ENCODE assay signal across 11 cellular contexts in the genomic region with DNA sequence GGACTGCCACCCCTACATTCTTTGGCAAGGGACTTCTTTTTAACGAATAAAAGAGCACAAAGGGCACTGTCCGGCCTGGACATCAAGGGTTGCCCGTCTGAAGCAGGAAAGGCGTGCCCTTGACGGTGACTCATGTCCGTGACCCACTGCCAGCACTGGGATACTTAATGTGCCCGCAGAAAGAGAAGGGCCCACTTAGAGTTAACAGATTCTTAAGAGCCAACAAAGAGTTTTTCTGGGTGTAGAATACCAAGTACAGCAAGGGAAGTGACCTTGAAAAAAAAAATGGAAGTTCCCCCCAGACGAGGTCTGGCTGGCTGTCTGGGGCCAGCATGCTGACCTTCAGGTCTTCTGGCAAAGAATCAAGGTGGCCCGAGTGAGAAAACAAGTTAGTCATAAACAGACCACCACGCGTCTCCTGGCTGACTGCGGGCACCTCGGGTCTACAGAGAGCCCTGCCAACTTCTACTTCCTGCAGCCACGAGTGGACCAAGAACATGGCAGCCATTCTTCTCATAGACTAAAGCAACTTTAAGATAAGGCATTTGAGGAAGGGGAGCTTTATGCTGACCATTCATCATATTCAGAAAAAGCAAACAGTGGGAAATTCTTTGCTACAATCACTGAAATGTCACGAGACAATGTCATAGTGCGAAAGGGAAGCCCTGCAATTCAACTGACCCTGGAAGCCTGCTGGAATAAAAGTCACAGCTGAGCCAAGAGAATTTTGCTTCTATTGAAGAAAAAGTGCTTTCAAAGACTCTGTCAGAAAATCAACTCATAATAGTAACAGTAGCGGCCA. TPM values are rescaled to one million over a fixed set of nuclear protein-coding genes. Genes with fewer than 3 reads are reported as not detected.
DNase-seq lines count a peak whose midpoint lies in the region; ATAC-seq and TF ChIP-seq lines count a peak whose summit lies in the region.
"Had no signal": no experiment of that assay in that cellular context is flagged by ENCODE, and none has a peak within 500 bp of the region (broad histone marks: within the 10 kb centered on the region; RNA-seq: fewer than 3 reads in every experiment).

No MANE protein-coding gene starts in this region.

- no peak overlapping the region for H3K4me3 Mint-ChIP-seq in HFFc6

- TF ChIP-seq POLR2A in body of pancreas (IDR thresholded peaks at IDR 0.05) = no peak
- no peak for TF ChIP-seq POLR2A in stomach (IDR thresholded peaks at IDR 0.05)

- peaks cover 46% of the 10 kb centered on the region for H3K27me3 Mint-ChIP-seq in HFFc6 (ENCODE audit: insufficient read depth)

- DNase-seq in HFFc6 (no peak), body of pancreas (peak in 2 of 4 donors; percentile 43 to 51), left lung (peak in 1 of 2 donors; percentile 85), stomach (no peak), SIG-M5 treated with dmso at 0.1 percent for 504 hours (lab: John Stamatoyannopoulos, UW; ENCODE audit: unreplicated experiment) (no peak), dedifferentiated amniotic fluid mesenchymal stem cell (ENCODE audit: extremely low spot score) (no peak), T-helper 1 cell (no peak)
- DNase-seq: activated CD4-positive, CD25-positive, alpha-beta regulatory T cell treated with anti-CD3 and anti-CD28 coated beads, Interleukin-2, amount 50 U/mL, for 72 hours; NCI-H524 treated with DMSO at 0.1 percent for 48 hours had no signal

- H3K27ac Mint-ChIP-seq in HFFc6 = peak overlapping the region; percentile 26; the same call in 1 of the 2 replicates

- peaks cover 95% of the 10 kb centered on the region for H3K4me1 Mint-ChIP-seq in HFFc6 (ENCODE audit: low read depth)

- peaks cover 92% of the 10 kb centered on the region for H3K36me3 Mint-ChIP-seq in HFFc6 (ENCODE audit: low read depth)

- H3K4me3 ChIP-seq in body of pancreas = no peak overlapping the region
- no peak overlapping the region for H3K4me3 ChIP-seq in left lung
- no peak overlapping the region for H3K4me3 ChIP-seq in stomach
- H3K4me3 ChIP-seq: hepatocyte had no signal

- H3K27ac ChIP-seq in body of pancreas (peak overlapping the region in 1 of 4 donors; percentile 27), left lung (peak overlapping the region; percentile 82 to 83), stomach (peak overlapping the region in 4 of 5 donors; percentile 2 to 60 (median 47))
- H3K27ac ChIP-seq: hepatocyte had no signal

- H3K9me3 Mint-ChIP-seq in HFFc6 = peaks cover 9% of the 10 kb centered on the region; the same call in 1 of the 2 replicates

- TF ChIP-seq EP300 in stomach (IDR thresholded peaks at IDR 0.05) = no peak

- 43 to 58% methylated on average over 17 of the region's 17 CpGs for WGBS in body of pancreas, 2 donors
- WGBS in stomach, 5 donors = 61 to 77% (median 69%) methylated on average over 14 to 17 of the region's 17 CpGs

- H3K4me1 ChIP-seq in body of pancreas (peaks cover 18% of the 10 kb centered on the region), left lung (peaks cover 48 to 72% of the 10 kb centered on the region in 2 donors), stomach (peaks cover 0 to 52% (median 25%) of the 10 kb centered on the region in 4 donors)

- H3K36me3 ChIP-seq in body of pancreas (replicated peaks in 1 of 2; ENCODE audit: insufficient read depth in 1 of 2, low read depth in 2 of 2) (no peaks in the 10 kb centered on the region), left lung (peaks cover 0 to 43% of the 10 kb centered on the region in 2 donors), stomach (peaks cover 12 to 46% (median 40%) of the 10 kb centered on the region in 4 donors)

- no peak for TF ChIP-seq CTCF in HFFc6 (IDR thresholded peaks at IDR 0.05)
- no peak for TF ChIP-seq CTCF in body of pancreas (IDR thresholded peaks at IDR 0.05)
- no peak for TF ChIP-seq CTCF in left lung (IDR thresholded peaks at IDR 0.05)
- no peak for TF ChIP-seq CTCF in stomach (IDR thresholded peaks at IDR 0.05)

- peak; percentile 60 for ATAC-seq in body of pancreas
- ATAC-seq in left lung = peak; percentile 84
- no peak for ATAC-seq in HG02678 (IDR thresholded peaks at IDR 0.05; ENCODE audit: unreplicated experiment)

- H3K27me3 ChIP-seq in body of pancreas (no peaks in the 10 kb centered on the region), left lung (no peaks in the 10 kb centered on the region), stomach (no peaks in the 10 kb centered on the region)
- H3K27me3 ChIP-seq: hepatocyte had no signal

- H3K9me3 ChIP-seq in body of pancreas = no peaks in the 10 kb centered on the region
- H3K9me3 ChIP-seq in left lung = no peaks in the 10 kb centered on the region
- H3K9me3 ChIP-seq in stomach = no peaks in the 10 kb centered on the region

- intact Hi-C loops in body of pancreas (cut with DNase I) = no loop called here
- intact Hi-C loops in left lung (cut with DNase I) = no loop called here
- intact Hi-C loops in stomach (cut with DNase I; ENCODE audit: low total_unique reads) = no loop called here

RNA-seq across cellular contexts. Expression of a gene that starts 10.4 kb away (rescaled TPM):
- 1 to 10 TPM; 6.2 to 8.1 (median 7.1) TPM for total RNA-seq in HFFc6 (2021; fragmentation: NEBNext Ultra II Directional; extraction: Animal tissue kit (Norgen Biotek cat#: 25700))
- 1 to 10 TPM in 1 of 2 donors, under 1 TPM in 1; 0.66 to 2.3 TPM for total RNA-seq in body of pancreas
- total RNA-seq in left lung = 10 to 100 TPM; 28.3 to 61.0 TPM
- total RNA-seq in stomach = 1 to 10 TPM; 1.2 to 6.1 (median 2.4) TPM
- 1 to 10 TPM; 1.7 to 4.1 (median 3.5) TPM for polyA plus RNA-seq in stomach

RNA-seq across cellular contexts. Expression of a gene that starts 46.3 kb away (rescaled TPM):
- total RNA-seq in HFFc6 (2021; fragmentation: NEBNext Ultra II Directional; extraction: Animal tissue kit (Norgen Biotek cat#: 25700)) = 10 to 100 TPM; 11.9 to 22.2 (median 19.1) TPM
- total RNA-seq in body of pancreas (1 to 10 TPM; 5.9 to 6.5 TPM), left lung (10 to 100 TPM; 50.5 to 90.9 TPM), stomach (10 to 100 TPM in 2 of 5 donors, under 1 TPM in 2, not detected in 1; 0.45 to 16.2 (median 6.0) TPM)
- 10 to 100 TPM in 2 of 3 donors, 1 to 10 TPM in 1; 1.3 to 17.1 (median 14.8) TPM for polyA plus RNA-seq in stomach
